ENCODE assay signal across 21 cellular contexts in the genomic region with DNA sequence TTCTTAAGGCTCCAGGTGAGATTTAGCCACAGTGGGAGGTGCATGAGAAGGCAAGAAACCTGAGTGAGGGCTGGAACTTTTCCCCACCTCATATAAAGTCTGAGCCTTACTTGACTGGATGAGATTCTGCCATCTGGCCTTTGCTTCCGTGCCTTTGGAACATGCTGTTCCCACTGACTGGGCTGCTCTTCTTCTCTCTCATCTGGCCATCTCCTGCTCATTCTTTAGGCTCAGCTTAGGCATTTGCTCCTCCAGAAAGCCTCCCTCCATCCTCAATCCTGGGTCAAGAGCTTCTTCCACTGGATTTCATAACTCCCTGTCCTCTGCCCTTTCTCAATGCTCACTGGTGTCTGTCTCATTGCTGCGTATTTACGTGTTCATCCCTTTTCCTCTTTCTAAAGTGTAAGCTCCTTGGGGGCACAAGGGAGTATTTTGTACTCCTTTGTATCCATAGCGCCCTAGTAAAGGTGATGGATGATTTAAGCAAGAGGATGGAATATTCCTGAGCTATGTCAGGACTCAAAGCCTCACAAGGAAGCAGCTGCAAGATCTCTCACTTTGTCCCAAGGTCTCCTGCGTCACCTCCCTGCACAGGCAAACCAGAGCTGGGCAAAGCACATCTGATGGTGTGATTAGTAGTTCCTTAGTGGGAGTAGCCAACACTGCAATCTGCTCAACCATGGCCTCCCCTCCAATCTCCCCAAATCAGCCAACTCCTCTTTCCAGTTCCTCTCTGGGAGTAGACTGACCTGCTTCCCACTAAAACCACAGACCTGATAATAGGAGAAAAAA. TPM values are rescaled to one million over a fixed set of nuclear protein-coding genes. Genes with fewer than 3 reads are reported as not detected.
A peak's percentile ranks its signal among the peaks of the same experiment; 100 is the strongest.
DNase-seq lines count a peak whose midpoint lies in the region; ATAC-seq, FAIRE-seq and TF ChIP-seq lines count a peak whose summit lies in the region.
"Had no signal": no experiment of that assay in that cellular context is flagged by ENCODE, and none has a peak within 500 bp of the region (broad histone marks: within the 10 kb centered on the region; RNA-seq: fewer than 3 reads in every experiment).

No MANE protein-coding gene starts in this region.

- DNase-seq in Calu3 (no peak), RWPE2 (ENCODE audit: low spot score) (no peak), cerebellar cortex (ENCODE audit: low spot score) (peak; percentile 55), pancreas (no peak), NCI-H82 (lab: John Stamatoyannopoulos, UW) (no peak), NCI-H2227 (lab: John Stamatoyannopoulos, UW; ENCODE audit: unreplicated experiment) (no peak), superior temporal gyrus (ENCODE audit: extremely low spot score) (no peak), cerebellar nuclear complex (lab: John Stamatoyannopoulos, UW) (no peak)
- DNase-seq: 8988T; BE2C; CD4-positive, CD25-positive, alpha-beta regulatory T cell; COR-L47; DMS53; EL; HFFc6; NCI-H1417; NCI-H187 treated with DMSO at 0.1 percent for 48 hours; NCI-H345; NCI-H524 treated with DMSO at 0.1 percent for 48 hours had no signal

- H3K27me3 ChIP-seq in RWPE2 (ENCODE audit: insufficient read depth, poor library complexity, severe bottlenecking) = no peaks in the 10 kb centered on the region
- no peaks in the 10 kb centered on the region for H3K27me3 ChIP-seq in pancreas
- H3K27me3 ChIP-seq: BE2C, SJSA1 had no signal

- H3K27ac ChIP-seq in RWPE2 (ENCODE audit: poor library complexity, severe bottlenecking) = no peak overlapping the region
- H3K27ac ChIP-seq in pancreas = no peak overlapping the region
- H3K27ac ChIP-seq: SJSA1 had no signal

- H3K36me3 Mint-ChIP-seq in Calu3 (ENCODE audit: insufficient read depth, unreplicated experiment) = no peaks in the 10 kb centered on the region
- H3K36me3 Mint-ChIP-seq: CD4-positive, CD25-positive, alpha-beta regulatory T cell had no signal

- ATAC-seq in RWPE2 (ENCODE audit: low read depth) (0 out of 3 replicates have a peak, but pooled peaks have one; percentile 19), pancreas (peak in 3 of 4 donors; percentile 31 to 66 (median 60))

- peaks cover 6% of the 10 kb centered on the region for H3K4me1 Mint-ChIP-seq in Calu3 (ENCODE audit: low read depth, unreplicated experiment)
- H3K4me1 Mint-ChIP-seq: CD4-positive, CD25-positive, alpha-beta regulatory T cell had no signal

- H3K36me3 ChIP-seq in RWPE2 (ENCODE audit: low read depth) (no peaks in the 10 kb centered on the region), pancreas (no peaks in the 10 kb centered on the region)
- H3K36me3 ChIP-seq: BE2C, SJSA1 had no signal

- no peaks in the 10 kb centered on the region for H3K4me1 ChIP-seq in RWPE2 (ENCODE audit: insufficient read depth, poor library complexity, severe bottlenecking)
- H3K4me1 ChIP-seq in pancreas = no peaks in the 10 kb centered on the region
- H3K4me1 ChIP-seq: SJSA1 had no signal

- CTCF ChIA-PET in Calu3 (lab: Charles Lee) = interaction anchor here (0.6 kb wide), 1 partner anchor 508 kb away, joined by 5 read pairs; no protein-coding TSS in a partner anchor

- no peaks in the 10 kb centered on the region for H3K27me3 Mint-ChIP-seq in Calu3 (ENCODE audit: unreplicated experiment)
- H3K27me3 Mint-ChIP-seq: CD4-positive, CD25-positive, alpha-beta regulatory T cell had no signal

- TF ChIP-seq CTCF in Calu3 (IDR thresholded peaks at IDR 0.05; ENCODE audit: unreplicated experiment) (no peak), RWPE2 (IDR thresholded peaks at IDR 0.05; ENCODE audit: poor library complexity, severe bottlenecking) (no peak), pancreas (IDR thresholded peaks at IDR 0.05) (no peak)

- H3K27ac Mint-ChIP-seq in Calu3 (ENCODE audit: unreplicated experiment) = peak overlapping the region; percentile 28
- H3K27ac Mint-ChIP-seq: HFFc6 had no signal

- no peak for FAIRE-seq in pancreas (lab: Jason Lieb, UNC)
- FAIRE-seq: H54 had no signal

- H3K4me3 Mint-ChIP-seq in Calu3 (ENCODE audit: low read depth, unreplicated experiment) = no peak overlapping the region
- H3K4me3 Mint-ChIP-seq: CD4-positive, CD25-positive, alpha-beta regulatory T cell; HFFc6 had no signal

- H3K4me3 ChIP-seq in RWPE2 (ENCODE audit: severe bottlenecking) (no peak overlapping the region), pancreas (no peak overlapping the region)
- H3K4me3 ChIP-seq: SJSA1 had no signal

- BruUV-seq in Calu3 (replicated peaks; lab: Mats Ljungman, UMichigan) = no TSS peak

- H3K9me3 ChIP-seq in RWPE2 (ENCODE audit: severe bottlenecking) (no peaks in the 10 kb centered on the region), pancreas (no peaks in the 10 kb centered on the region)
- H3K9me3 ChIP-seq: BE2C, SJSA1 had no signal

- intact Hi-C loops in Calu3 (cut with micrococcal nuclease; ENCODE audit: unreplicated experiment) (no loop called here), pancreas (cut with DNase I) (no loop called here)

- WGBS in pancreas, 2 donors = 57 to 67% methylated on average over 5 of the region's 5 CpGs

- no peaks in the 10 kb centered on the region for H3K9me3 Mint-ChIP-seq in Calu3 (ENCODE audit: low read depth, unreplicated experiment)
- H3K9me3 Mint-ChIP-seq: CD4-positive, CD25-positive, alpha-beta regulatory T cell; HFFc6 had no signal

RNA-seq across cellular contexts. Expression of a gene that starts 15.3 kb away (rescaled TPM):
- total RNA-seq in Calu3 (2022) (1,511 and 1,624 TPM in 2 replicates), pancreas (1,000 to 10,000 TPM in 3 of 6 donors, 100 to 1,000 TPM in 3; 625 to 1,721 (median 1,008) TPM)
- polyA plus RNA-seq in pancreas = 100 to 1,000 TPM; 166 to 347 TPM
